8 cellular contexts compared by ENCODE assay signal in the genomic region with DNA sequence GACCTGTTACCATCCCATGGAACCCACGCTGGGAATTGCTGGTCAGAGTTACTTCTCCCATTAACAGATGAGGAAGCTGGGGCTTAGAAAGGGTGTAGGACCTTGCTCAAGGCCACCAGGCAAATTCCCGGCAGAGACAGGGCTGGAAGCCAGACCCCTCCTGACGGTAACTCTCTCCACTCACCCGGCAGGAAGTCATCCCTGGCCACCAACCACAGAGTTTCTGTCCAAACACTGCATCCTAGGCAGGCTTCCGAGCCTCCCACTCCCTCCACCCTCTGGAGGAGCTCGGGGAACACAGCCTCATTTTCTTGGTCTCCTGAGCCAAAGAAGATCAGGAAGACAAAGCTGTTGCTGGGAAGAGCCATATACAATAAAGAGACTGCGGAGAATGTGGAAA. TPM values are rescaled to one million over a fixed set of nuclear protein-coding genes. Genes with fewer than 3 reads are reported as not detected.
DNase-seq lines count a peak whose midpoint lies in the region; ATAC-seq and TF ChIP-seq lines count a peak whose summit lies in the region.

No MANE protein-coding gene starts in this region.

- H3K27ac ChIP-seq in esophagus muscularis mucosa (replicated peaks in 1 of 4) (peak overlapping the region; percentile 59 to 84 (median 74)), upper lobe of right lung (peak overlapping the region; percentile 70)

- H3K4me1 Mint-ChIP-seq in mesothelial cell of epicardium (peaks cover 13% of the 10 kb centered on the region), Caco-2 (ENCODE audit: low read depth, unreplicated experiment) (no peaks in the 10 kb centered on the region)

- H3K4me3 Mint-ChIP-seq in mesothelial cell of epicardium = no peak overlapping the region
- no peak overlapping the region for H3K4me3 Mint-ChIP-seq in Caco-2 (ENCODE audit: unreplicated experiment)

- CTCF ChIA-PET in Caco-2 (lab: Charles Lee) = no interaction called here

- no peaks in the 10 kb centered on the region for H3K9me3 ChIP-seq in MG63
- H3K9me3 ChIP-seq in esophagus muscularis mucosa = no peaks in the 10 kb centered on the region
- H3K9me3 ChIP-seq in upper lobe of right lung = no peaks in the 10 kb centered on the region
- H3K9me3 ChIP-seq in Caco-2 = no peaks in the 10 kb centered on the region

- POLR2A ChIA-PET in Caco-2 (lab: Charles Lee) = no interaction called here

- ATAC-seq in upper lobe of right lung (peak; percentile 60), GM18873 (IDR thresholded peaks at IDR 0.05; ENCODE audit: low FRiP score, unreplicated experiment) (no peak)

- peaks cover 4% of the 10 kb centered on the region for H3K27me3 Mint-ChIP-seq in mesothelial cell of epicardium (ENCODE audit: low read depth)
- H3K27me3 Mint-ChIP-seq in Caco-2 (ENCODE audit: insufficient read depth, unreplicated experiment) = no peaks in the 10 kb centered on the region

- BruUV-seq in Caco-2 (replicated peaks; lab: Mats Ljungman, UMichigan) = no TSS peak

- intact Hi-C loops in esophagus muscularis mucosa (cut with DNase I) (no loop called here), upper lobe of right lung (cut with DNase I) (no loop called here), Caco-2 (cut with micrococcal nuclease; ENCODE audit: unreplicated experiment) (no loop called here)

- H3K4me1 ChIP-seq in esophagus muscularis mucosa = peaks cover 25 to 30% (median 27%) of the 10 kb centered on the region in 4 donors
- peaks cover 18% of the 10 kb centered on the region for H3K4me1 ChIP-seq in upper lobe of right lung
- H3K4me1 ChIP-seq in Caco-2 = no peaks in the 10 kb centered on the region

- no peaks in the 10 kb centered on the region for H3K9me3 Mint-ChIP-seq in mesothelial cell of epicardium
- no peaks in the 10 kb centered on the region for H3K9me3 Mint-ChIP-seq in Caco-2 (ENCODE audit: unreplicated experiment)

- H3K27ac Mint-ChIP-seq in mesothelial cell of epicardium = peak overlapping the region; percentile 77
- H3K27ac Mint-ChIP-seq in Caco-2 (ENCODE audit: unreplicated experiment) = no peak overlapping the region

- TF ChIP-seq POLR2A in esophagus muscularis mucosa (IDR thresholded peaks at IDR 0.05; ENCODE audit: low read depth) = no peak

- DNase-seq in MG63 = peak; percentile 87
- DNase-seq in esophagus muscularis mucosa (ENCODE audit: extremely low spot score) = peak; percentile 97
- DNase-seq in mesothelial cell of epicardium (ENCODE audit: low spot score in 2 of 2, unreplicated experiment in 2 of 2) = peak in 1 of 2 experiments; percentile 44
- peak; percentile 70 for DNase-seq in upper lobe of right lung
- DNase-seq in Caco-2 = no peak
- no peak for DNase-seq in GM10266 (ENCODE audit: extremely low spot score)
- no peak for DNase-seq in NCI-H226

- H3K36me3 ChIP-seq in MG63 (no peaks in the 10 kb centered on the region), esophagus muscularis mucosa (peaks cover 0 to 27% (median 1%) of the 10 kb centered on the region in 4 donors), upper lobe of right lung (no peaks in the 10 kb centered on the region), Caco-2 (ENCODE audit: control insufficient read depth, insufficient read depth, low read length) (no peaks in the 10 kb centered on the region; the same call in 1 of the 2 replicates)

- H3K36me3 Mint-ChIP-seq in mesothelial cell of epicardium (peaks cover 2% of the 10 kb centered on the region), Caco-2 (ENCODE audit: insufficient read depth, unreplicated experiment) (no peaks in the 10 kb centered on the region)

- TF ChIP-seq CTCF in esophagus muscularis mucosa (IDR thresholded peaks at IDR 0.05) = no peak
- no peak for TF ChIP-seq CTCF in mesothelial cell of epicardium (IDR thresholded peaks at IDR 0.05; ENCODE audit: unreplicated experiment)
- no peak for TF ChIP-seq CTCF in upper lobe of right lung (IDR thresholded peaks at IDR 0.05)
- TF ChIP-seq CTCF in Caco-2 (IDR thresholded peaks at IDR 0.05; ENCODE audit: insufficient read depth in 1 of 2, low read depth in 1 of 2, low read length in 1 of 2, severe bottlenecking in 1 of 2, unreplicated experiment in 1 of 2) = no peak
- no peak for TF ChIP-seq CTCF in GM10266 (IDR thresholded peaks at IDR 0.05; ENCODE audit: control insufficient read depth, insufficient read depth, low read depth, missing control alignments)

- no peaks in the 10 kb centered on the region for H3K27me3 ChIP-seq in MG63
- no peaks in the 10 kb centered on the region for H3K27me3 ChIP-seq in esophagus muscularis mucosa
- no peaks in the 10 kb centered on the region for H3K27me3 ChIP-seq in upper lobe of right lung
- H3K27me3 ChIP-seq in Caco-2 (replicated peaks; ENCODE audit: control insufficient read depth, insufficient read depth, low read length) = no peaks in the 10 kb centered on the region

- H3K4me3 ChIP-seq in MG63 (no peak overlapping the region), esophagus muscularis mucosa (peak overlapping the region in 1 of 4 donors; percentile 5), upper lobe of right lung (no peak overlapping the region), Caco-2 (ENCODE audit: low read depth, low read length) (no peak overlapping the region)

- peak; percentile 18 for TF ChIP-seq EP300 in esophagus muscularis mucosa (IDR thresholded peaks at IDR 0.05)

- WGBS in esophagus muscularis mucosa = 34% methylated on average over 7 of the region's 7 CpGs

RNA-seq across cellular contexts. Expression of gene ZNF436, which starts 25.0 kb away (rescaled TPM):
- total RNA-seq in MG63 (2014; rRNA removed; shearing (Covaris generic); ENCODE audit: low replicate concordance) = 9.0 TPM in 2 replicates
- total RNA-seq in esophagus muscularis mucosa (10 to 100 TPM; 13.7 to 36.8 (median 16.4) TPM), mesothelial cell of epicardium (33.7 to 35.7 TPM (median 34.6 TPM) in 3 replicates), upper lobe of right lung (10.9 TPM), Caco-2 (2022) (6.0 and 6.1 TPM in 2 replicates)

RNA-seq across cellular contexts. Expression of gene TCEA3, which starts 29.9 kb away (rescaled TPM):
- not detected in 2 replicates for total RNA-seq in MG63 (2014; rRNA removed; shearing (Covaris generic); ENCODE audit: low replicate concordance)
- total RNA-seq in esophagus muscularis mucosa (10 to 100 TPM; 16.7 to 24.1 (median 20.9) TPM), mesothelial cell of epicardium (8.0 to 10.0 TPM (median 9.9 TPM) in 3 replicates), upper lobe of right lung (39.4 TPM), Caco-2 (2022) (14.6 and 15.8 TPM in 2 replicates)

RNA-seq across cellular contexts. Expression of gene HNRNPR, which starts 50.6 kb away (rescaled TPM):
- total RNA-seq in MG63 (2014; rRNA removed; shearing (Covaris generic); ENCODE audit: low replicate concordance) = 149 and 159 TPM in 2 replicates
- total RNA-seq in esophagus muscularis mucosa = 10 to 100 TPM; 59.8 to 75.7 (median 69.4) TPM
- 199 to 205 TPM (median 203 TPM) in 3 replicates for total RNA-seq in mesothelial cell of epicardium
- total RNA-seq in upper lobe of right lung = 85.2 TPM
- total RNA-seq in Caco-2 (2022) = 169 and 183 TPM in 2 replicates

Comparison
In these comparisons a context has a peak if more than half of its experiments do, and no peak if none do; other contexts are left out.
1. DNase-seq: peak in MG63 (single experiment), esophagus muscularis mucosa (single experiment) and upper lobe of right lung (single experiment); none in Caco-2 (0 of 2), GM10266 (single experiment) and NCI-H226 (single experiment).